In the genomic region with DNA sequence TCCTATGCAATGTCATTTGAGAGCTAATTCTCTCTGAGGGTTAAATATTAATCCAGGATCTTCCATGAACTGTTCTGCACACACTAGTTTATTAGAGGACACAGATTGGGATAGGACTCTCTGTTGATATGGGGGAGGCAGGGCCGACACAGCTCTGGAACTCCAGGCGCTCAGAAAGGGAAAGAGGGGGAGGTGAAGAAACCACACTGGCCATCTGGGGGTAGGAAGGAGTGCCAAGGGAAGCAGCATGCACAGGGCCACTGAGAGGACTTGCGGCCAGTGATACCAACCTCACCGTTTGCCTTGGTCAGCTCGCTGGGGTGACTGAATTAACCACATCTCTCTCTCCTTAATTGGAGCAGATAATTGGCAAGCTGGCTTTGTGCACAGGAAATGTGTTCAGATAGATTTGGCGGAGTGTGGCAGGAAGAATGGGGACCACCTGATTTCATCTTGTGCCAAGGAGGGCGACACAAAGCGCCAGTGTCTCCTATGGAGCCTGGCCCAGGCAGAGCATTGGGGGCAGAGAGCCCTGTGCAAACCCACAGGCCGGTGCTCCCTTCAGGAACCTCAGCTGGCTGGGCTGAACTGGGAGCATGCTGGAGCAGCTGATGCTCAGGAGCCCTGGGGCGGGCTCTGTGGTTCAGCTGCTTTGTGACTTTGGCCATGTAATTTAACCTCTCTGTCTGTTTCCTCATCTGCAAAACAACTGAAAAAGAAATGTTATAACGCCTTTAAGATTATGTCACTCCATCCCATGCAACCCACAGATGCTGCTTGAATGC, we compare ENCODE assay signal across 8 cellular contexts. TPM values are rescaled to one million over a fixed set of nuclear protein-coding genes. Genes with fewer than 3 reads are reported as not detected.
DNase-seq lines count a peak whose midpoint lies in the region; ATAC-seq and TF ChIP-seq lines count a peak whose summit lies in the region.

No MANE protein-coding gene starts in this region.

- peak; percentile 39 for DNase-seq in DMS153 (lab: John Stamatoyannopoulos, UW)
- no peak for DNase-seq in DMS153 treated with DMSO at 0.1 percent for 48 hours (lab: John Stamatoyannopoulos, UW; ENCODE audit: unreplicated experiment)
- peak; percentile 97 for DNase-seq in SK-MEL-5 (ENCODE audit: low read depth, low spot score)
- DNase-seq in glomerular visceral epithelial cell (ENCODE audit: extremely low spot score), result peak; percentile 24
- DNase-seq in activated CD8-positive, alpha-beta memory T cell treated with anti-CD3 and anti-CD28 coated beads, Interleukin-2, amount 50 U/mL, for 4 hours, result no peak
- no peak for DNase-seq in lower leg skin (ENCODE audit: low spot score in 2 of 2)

- WGBS in lower leg skin, 2 donors, result 45 to 53% methylated on average over 11 of the region's 11 CpGs

- no peak for ATAC-seq in HG02938 (IDR thresholded peaks at IDR 0.05; ENCODE audit: unreplicated experiment)

- no peaks in the 10 kb centered on the region for H3K9me3 ChIP-seq in skeletal muscle satellite cell (replicated peaks; ENCODE audit: low read length)

- peaks cover 9% of the 10 kb centered on the region for H3K4me1 ChIP-seq in skeletal muscle satellite cell (ENCODE audit: control insufficient read depth, insufficient read depth, low read length)

- TF ChIP-seq POLR2A in lower leg skin (IDR thresholded peaks at IDR 0.05), result no peak

- H3K4me3 ChIP-seq in skeletal muscle satellite cell (ENCODE audit: low read length) (no peak overlapping the region), lower leg skin (ENCODE audit: low read depth, poor library complexity, severe bottlenecking) (no peak overlapping the region)

- H3K27me3 ChIP-seq in skeletal muscle satellite cell (ENCODE audit: control insufficient read depth, insufficient read depth, low read length), result peaks cover 7% of the 10 kb centered on the region

- H3K9ac ChIP-seq in skeletal muscle satellite cell (ENCODE audit: low read depth, low read length), result no peak overlapping the region

- H3K4me2 ChIP-seq in skeletal muscle satellite cell (ENCODE audit: low read length), result peak overlapping the region; percentile 18

- in situ Hi-C loops in SK-MEL-5 (cut with HindIII; ENCODE audit: low pct_unique_long_range_greater_than_20kb, low sequenced_read_pairs), result no loop called here

- no peaks in the 10 kb centered on the region for H3K36me3 ChIP-seq in skeletal muscle satellite cell (ENCODE audit: insufficient read depth, low read length)

- no peak for TF ChIP-seq CTCF in lower leg skin (IDR thresholded peaks at IDR 0.05)

- intact Hi-C loops in lower leg skin (cut with DNase I; ENCODE audit: low total_unique reads), result no loop called here

RNA-seq across cellular contexts. Expression of a gene that starts 25.4 kb away (rescaled TPM):
- total RNA-seq in SK-MEL-5 (2014; rRNA removed; shearing (Covaris generic)), result 11.8 and 13.7 TPM in 2 replicates
- polyA plus RNA-seq in SK-MEL-5 (2015; cell fraction: cytosol; rRNA removed), result 18.6 and 29.7 TPM in 2 replicates
- 47.3 and 81.2 TPM in 2 replicates for polyA plus RNA-seq in SK-MEL-5 (2015; cell fraction: nucleus; rRNA removed)
- total RNA-seq in skeletal muscle satellite cell (2012; rRNA removed), result 10.6 and 12.9 TPM in 2 replicates
- 10 to 100 TPM; 15.8 to 29.5 (median 21.3) TPM for total RNA-seq in lower leg skin

Comparison
In these comparisons a context has a peak if more than half of its experiments do, and no peak if none do; other contexts are left out.
1. DNase-seq: peak in DMS153 (single experiment), SK-MEL-5 (single experiment) and glomerular visceral epithelial cell (single experiment); none in DMS153 treated with DMSO at 0.1 percent for 48 hours (single experiment), activated CD8-positive, alpha-beta memory T cell treated with anti-CD3 and anti-CD28 coated beads, Interleukin-2, amount 50 U/mL, for 4 hours (single experiment) and lower leg skin (0 of 2).